Comparison of ENCODE assay signal across 16 cellular contexts in genomic region chr6:130708338-130708737, GRCh38.
A peak's percentile ranks its signal among the peaks of the same experiment; 100 is the strongest.
DNase-seq lines count a peak whose midpoint lies in the region; TF ChIP-seq lines count a peak whose summit lies in the region.
"Had no signal": no experiment of that assay in that cellular context is flagged by ENCODE, and none has a peak within 500 bp of the region (broad histone marks: within the 10 kb centered on the region; RNA-seq: fewer than 3 reads in every experiment).

No MANE protein-coding gene starts in this region.

- no peaks in the 10 kb centered on the region for H3K79me2 ChIP-seq in PC-9 (ENCODE audit: low read depth)

- H3F3A ChIP-seq in PC-9 (ENCODE audit: insufficient read depth, low read depth): no peaks in the 10 kb centered on the region

- H3K4me1 ChIP-seq in PC-9 (replicated peaks; ENCODE audit: insufficient read depth): peaks cover 4% of the 10 kb centered on the region; the same call in 1 of the 2 replicates
- H3K4me1 ChIP-seq: foreskin keratinocyte, vagina had no signal

- H3K36me3 ChIP-seq in PC-9 (ENCODE audit: low read depth): no peaks in the 10 kb centered on the region
- H3K36me3 ChIP-seq: vagina had no signal

- CTCF ChIA-PET in activated naive CD4-positive, alpha-beta T cell treated with anti-CD3 and anti-CD28 coated beads, Interleukin-2, amount 10 ng/mL, durations not matched to agents 7 days and 5 days (lab: Charles Lee): no interaction called here
- CTCF ChIA-PET in PC-9 (lab: Charles Lee): no interaction called here

- POLR2A ChIA-PET in PC-9 (lab: Charles Lee; ENCODE audit: unreplicated experiment): no interaction called here

- no peak overlapping the region for H3K4me2 ChIP-seq in PC-9

- peaks cover 12% of the 10 kb centered on the region; the same call in 1 of the 2 replicates for H3K27me3 ChIP-seq in PC-9 (ENCODE audit: insufficient read depth, low read depth)
- H3K27me3 ChIP-seq: foreskin keratinocyte, vagina had no signal

- no peaks in the 10 kb centered on the region for H3K9me2 ChIP-seq in PC-9 (ENCODE audit: insufficient read depth)

- peaks cover 26% of the 10 kb centered on the region for H3K9me3 Mint-ChIP-seq in activated naive CD4-positive, alpha-beta T cell treated with anti-CD3 and anti-CD28 coated beads, Interleukin-2, amount 10 ng/mL, durations not matched to agents 7 days and 5 days
- H3K9me3 Mint-ChIP-seq: central memory CD8-positive, alpha-beta T cell had no signal

- intact Hi-C loops in PC-9 (cut with micrococcal nuclease; ENCODE audit: unreplicated experiment): loop anchor here (5.0 kb wide), 1 partner anchor 274 kb away; no protein-coding TSS in a partner anchor

- no peaks in the 10 kb centered on the region for H3K9me3 ChIP-seq in PC-9 (ENCODE audit: insufficient read depth, low read depth)
- H3K9me3 ChIP-seq: vagina had no signal

- no TSS peak for BruUV-seq in PC-9 (replicated peaks; lab: Mats Ljungman, UMichigan)

- H3K27ac ChIP-seq in PC-9: no peak overlapping the region
- H3K27ac ChIP-seq: foreskin keratinocyte, vagina had no signal

- H3K4me1 Mint-ChIP-seq in activated naive CD4-positive, alpha-beta T cell treated with anti-CD3 and anti-CD28 coated beads, Interleukin-2, amount 10 ng/mL, durations not matched to agents 7 days and 5 days: peaks cover 14% of the 10 kb centered on the region

- no peaks in the 10 kb centered on the region for H4K20me1 ChIP-seq in PC-9 (ENCODE audit: insufficient read depth)

- no peak for TF ChIP-seq CTCF in PC-9 (conservative IDR thresholded peaks at IDR 0.05)

- H2AFZ ChIP-seq in PC-9: peak overlapping the region; percentile 45; the same call in 1 of the 2 replicates

- H3K36me3 Mint-ChIP-seq in activated naive CD4-positive, alpha-beta T cell treated with anti-CD3 and anti-CD28 coated beads, Interleukin-2, amount 10 ng/mL, durations not matched to agents 7 days and 5 days: peaks cover 17% of the 10 kb centered on the region
- H3K36me3 Mint-ChIP-seq: CD4-positive, CD25-positive, alpha-beta regulatory T cell had no signal

- DNase-seq in activated naive CD4-positive, alpha-beta T cell treated with anti-CD3 and anti-CD28 coated beads, Interleukin-2, amount 10 ng/mL, durations not matched to agents 7 days and 5 days: peak; percentile 23
- no peak for DNase-seq in activated naive CD4-positive, alpha-beta T cell treated with Interleukin-2 at 50 U/mL for 16 hours
- DNase-seq in PC-9: no peak
- DNase-seq in fibroblast of gingiva (ENCODE audit: low read depth): peak; percentile 29
- peak; percentile 56 for DNase-seq in ureter (ENCODE audit: low spot score)
- DNase-seq in SHP77 treated with DMSO at 0.1 percent for 48 hours (lab: John Stamatoyannopoulos, UW): no peak
- no peak for DNase-seq in SHP77 (lab: John Stamatoyannopoulos, UW)
- no peak for DNase-seq in GOT3 (lab: John Stamatoyannopoulos, UW)
- DNase-seq: activated effector memory CD4-positive, alpha-beta T cell treated with anti-CD3 and anti-CD28 coated beads, Interleukin-2, amount 50 U/mL, for 16 hours; foreskin keratinocyte; H7; NCI-H226 had no signal

- no peak overlapping the region for H3K27ac Mint-ChIP-seq in activated naive CD4-positive, alpha-beta T cell treated with anti-CD3 and anti-CD28 coated beads, Interleukin-2, amount 10 ng/mL, durations not matched to agents 7 days and 5 days
- H3K27ac Mint-ChIP-seq: CD4-positive, CD25-positive, alpha-beta regulatory T cell had no signal

- H3K27me3 Mint-ChIP-seq in activated naive CD4-positive, alpha-beta T cell treated with anti-CD3 and anti-CD28 coated beads, Interleukin-2, amount 10 ng/mL, durations not matched to agents 7 days and 5 days: no peaks in the 10 kb centered on the region
- H3K27me3 Mint-ChIP-seq: central memory CD8-positive, alpha-beta T cell had no signal

- H3K4me3 Mint-ChIP-seq in activated naive CD4-positive, alpha-beta T cell treated with anti-CD3 and anti-CD28 coated beads, Interleukin-2, amount 10 ng/mL, durations not matched to agents 7 days and 5 days: no peak overlapping the region
- H3K4me3 Mint-ChIP-seq: CD4-positive, CD25-positive, alpha-beta regulatory T cell; central memory CD8-positive, alpha-beta T cell; neural crest cell had no signal

- no peak overlapping the region for H3K4me3 ChIP-seq in PC-9
- H3K4me3 ChIP-seq: vagina had no signal

Comparison
In these comparisons a context has a peak if more than half of its experiments do, and no peak if none do; other contexts are left out.
1. DNase-seq: peak in activated naive CD4-positive, alpha-beta T cell treated with anti-CD3 and anti-CD28 coated beads, Interleukin-2, amount 10 ng/mL, durations not matched to agents 7 days and 5 days (single experiment), fibroblast of gingiva (single experiment) and ureter (single experiment); none in activated naive CD4-positive, alpha-beta T cell treated with Interleukin-2 at 50 U/mL for 16 hours (single experiment), PC-9 (0 of 2), SHP77 treated with DMSO at 0.1 percent for 48 hours (single experiment), SHP77 (0 of 2) and GOT3 (single experiment).